Comparison of ENCODE assay signal across 1 cellular context in the genomic region with DNA sequence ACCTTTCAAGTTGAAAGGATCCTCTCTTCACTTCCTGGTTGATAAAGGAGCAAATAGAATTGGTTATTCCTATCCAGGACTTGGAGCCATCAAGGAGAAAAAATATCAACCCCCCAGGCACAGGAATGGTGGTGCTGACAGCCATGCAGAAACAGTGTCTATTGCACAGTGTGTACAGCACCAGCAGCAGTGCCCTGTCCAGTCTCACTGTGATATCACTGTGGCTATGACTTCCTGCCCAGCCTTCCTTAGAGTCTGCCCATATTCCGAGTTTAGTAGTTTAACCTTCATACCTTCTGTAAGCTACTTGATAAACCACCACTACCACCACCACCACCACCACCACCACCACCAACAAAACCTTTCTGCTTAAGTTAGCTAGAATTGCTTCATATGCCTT.
TF ChIP-seq lines count a peak whose summit lies in the region.

No MANE protein-coding gene starts in this region.

TF ChIP-seq in GM12878, 131 proteins besides CTCF, POLR2A, EP300 and RAD21:
- no peak for TF ChIP-seq HDAC2 (IDR thresholded peaks at IDR 0.05)
- TF ChIP-seq, protein P1, sequence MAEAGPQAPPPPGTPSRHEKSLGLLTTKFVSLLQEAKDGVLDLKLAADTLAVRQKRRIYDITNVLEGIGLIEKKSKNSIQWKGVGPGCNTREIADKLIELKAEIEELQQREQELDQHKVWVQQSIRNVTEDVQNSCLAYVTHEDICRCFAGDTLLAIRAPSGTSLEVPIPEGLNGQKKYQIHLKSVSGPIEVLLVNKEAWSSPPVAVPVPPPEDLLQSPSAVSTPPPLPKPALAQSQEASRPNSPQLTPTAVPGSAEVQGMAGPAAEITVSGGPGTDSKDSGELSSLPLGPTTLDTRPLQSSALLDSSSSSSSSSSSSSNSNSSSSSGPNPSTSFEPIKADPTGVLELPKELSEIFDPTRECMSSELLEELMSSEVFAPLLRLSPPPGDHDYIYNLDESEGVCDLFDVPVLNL (IDR thresholded peaks at IDR 0.05; ENCODE audit: low read depth, low read length) = no peak
- TF ChIP-seq FOXK2 (IDR thresholded peaks at IDR 0.05) = no peak
- no peak for TF ChIP-seq ZBTB40 (IDR thresholded peaks at IDR 0.05; ENCODE audit: borderline replicate concordance)
- TF ChIP-seq ZBTB11 (CRISPR knock-in tag; IDR thresholded peaks at IDR 0.05) = no peak
- TF ChIP-seq GABPA (IDR thresholded peaks at IDR 0.05; ENCODE audit: low read depth) = no peak
- TF ChIP-seq PML (IDR thresholded peaks at IDR 0.05; ENCODE audit: low read length) = no peak
- no peak for TF ChIP-seq RBBP5 (conservative IDR thresholded peaks at IDR 0.05)
